18 cellular contexts compared by ENCODE assay signal in the genomic region with DNA sequence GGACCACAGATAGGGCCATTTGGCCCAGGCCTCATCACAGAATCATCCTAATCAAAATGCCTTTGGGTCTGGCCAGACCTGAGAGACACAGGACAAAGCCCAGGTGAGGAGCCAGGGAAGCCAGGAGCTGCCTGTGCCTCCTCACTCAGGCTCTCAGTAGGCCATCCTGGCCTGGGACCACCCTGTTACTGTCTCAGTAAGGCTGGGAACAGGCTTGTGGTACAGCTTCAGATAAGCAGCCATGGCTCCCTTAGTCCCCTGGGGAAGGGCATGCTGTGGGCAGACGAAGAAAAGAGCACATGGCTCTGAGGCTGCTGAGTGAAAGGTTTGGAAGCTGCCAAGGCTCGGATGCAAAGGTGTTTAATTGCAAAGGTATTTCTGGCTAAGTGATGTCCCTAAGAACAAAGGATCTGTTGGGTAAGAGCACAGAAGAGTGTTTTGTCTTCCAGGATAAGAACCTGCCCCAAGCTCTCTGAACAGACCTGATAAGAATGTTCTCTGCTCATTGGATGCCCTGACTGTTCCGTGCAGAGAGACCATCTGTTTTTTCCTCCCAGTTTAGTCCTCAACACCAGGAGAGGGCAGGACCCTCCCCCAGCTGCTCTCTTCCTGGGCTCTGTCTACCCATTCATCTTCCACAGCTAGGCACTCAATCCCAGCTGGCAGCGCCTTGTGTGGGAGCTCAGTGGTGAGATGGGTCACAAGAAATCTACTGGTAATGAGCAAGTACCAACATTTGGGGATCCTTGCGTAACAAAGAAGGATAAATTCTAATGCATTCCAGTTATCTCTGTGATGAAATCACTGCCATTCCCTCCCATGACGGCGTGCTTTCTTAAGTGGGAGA. TPM values are rescaled to one million over a fixed set of nuclear protein-coding genes. Genes with fewer than 3 reads are reported as not detected.
DNase-seq lines count a peak whose midpoint lies in the region; ATAC-seq and TF ChIP-seq lines count a peak whose summit lies in the region.
"Had no signal": no experiment of that assay in that cellular context is flagged by ENCODE, and none has a peak within 500 bp of the region (broad histone marks: within the 10 kb centered on the region; RNA-seq: fewer than 3 reads in every experiment).

No MANE protein-coding gene starts in this region.

- no peak for TF ChIP-seq CTCF in foreskin keratinocyte (conservative IDR thresholded peaks at IDR 0.05)
- TF ChIP-seq CTCF in psoas muscle (IDR thresholded peaks at IDR 0.05), result no peak

- no peaks in the 10 kb centered on the region for H3K9me3 ChIP-seq in psoas muscle
- H3K9me3 ChIP-seq: BLaER1, suprapubic skin had no signal

- intact Hi-C loops in psoas muscle (cut with DNase I), result loop anchor here in 1 of 2 donors (5.0 kb wide), 1 partner anchor 117 kb away; no protein-coding TSS in a partner anchor

- H3K4me1 ChIP-seq in foreskin keratinocyte (no peaks in the 10 kb centered on the region), psoas muscle (peaks cover 15% of the 10 kb centered on the region)
- H3K4me1 ChIP-seq: suprapubic skin had no signal

- DNase-seq in ELF-1 (ENCODE audit: low read depth, low spot score) (peak; percentile 59), OCI-M2 (lab: John Stamatoyannopoulos, UW; ENCODE audit: unreplicated experiment) (peak; percentile 31), foreskin keratinocyte (peak; percentile 35 to 64), psoas muscle (no peak), NCI-H748 (lab: John Stamatoyannopoulos, UW; ENCODE audit: unreplicated experiment) (no peak), iPS-NIHi7 (ENCODE audit: extremely low spot score) (no peak)
- DNase-seq: activated CD8-positive, alpha-beta T cell treated with anti-CD3 and anti-CD28 coated beads, Interleukin-2, amount 10 ng/mL, durations not matched to agents 7 days and 5 days; anterior cingulate cortex; DND-41; mesenchymal stem cell; NCI-H2081 treated with DMSO at 0.1 percent for 48 hours; occipital lobe had no signal

- H3K36me3 ChIP-seq in psoas muscle (ENCODE audit: insufficient read depth in 1 of 2, low read depth in 1 of 2), result peaks cover 0 to 88% of the 10 kb centered on the region in 2 donors

- H3K4me3 ChIP-seq in psoas muscle, result no peak overlapping the region
- H3K4me3 ChIP-seq: BLaER1, suprapubic skin had no signal

- H3K27me3 ChIP-seq in foreskin keratinocyte, result peaks cover 2% of the 10 kb centered on the region
- no peaks in the 10 kb centered on the region for H3K27me3 ChIP-seq in psoas muscle (ENCODE audit: insufficient read depth in 3 of 3, low read length in 2 of 3)
- H3K27me3 ChIP-seq: BLaER1, suprapubic skin had no signal

- H3K27ac ChIP-seq in foreskin keratinocyte (no peak overlapping the region), psoas muscle (peak overlapping the region; percentile 9)
- H3K27ac ChIP-seq: BLaER1, HL-60, suprapubic skin had no signal

- ATAC-seq in foreskin keratinocyte (no peak), psoas muscle (peak in 1 of 4 donors; percentile 39), GM21619 (IDR thresholded peaks at IDR 0.05; ENCODE audit: unreplicated experiment) (no peak), HG03469 (IDR thresholded peaks at IDR 0.05; ENCODE audit: unreplicated experiment) (no peak)
- ATAC-seq: activated CD8-positive, alpha-beta T cell treated with anti-CD3 and anti-CD28 coated beads, Interleukin-2, amount 10 ng/mL, durations not matched to agents 7 days and 5 days; activated T-helper 17 cell treated with anti-CD3 and anti-CD28 coated beads, Interleukin-2, amount 50 U/mL, for 72 hours had no signal

- 85 to 91% (median 90%) methylated on average over 7 of the region's 7 CpGs for WGBS in psoas muscle, 3 donors

RNA-seq across cellular contexts. Expression of gene ANGPTL2, which starts 17.7 kb away (rescaled TPM):
- total RNA-seq in foreskin keratinocyte, result 0.32 and 0.37 TPM in 2 replicates
- polyA plus RNA-seq in foreskin keratinocyte, result 0.36 and 0.38 TPM in 2 replicates
- 100 to 1,000 TPM in 1 of 4 donors, 10 to 100 TPM in 3; 12.6 to 208 (median 19.0) TPM for total RNA-seq in psoas muscle
- polyA plus RNA-seq in psoas muscle, result 10 to 100 TPM in 2 of 3 donors, 1 to 10 TPM in 1; 8.9 to 22.3 (median 11.2) TPM
- total RNA-seq: activated CD8-positive, alpha-beta T cell treated with anti-CD3 and anti-CD28 coated beads, Interleukin-2, amount 10 ng/mL, durations not matched to agents 7 days and 5 days; activated T-helper 17 cell treated with anti-CD3 and anti-CD28 coated beads, Interleukin-2, amount 50 U/mL, for 72 hours had no signal

Comparison
In these comparisons a context has a peak if more than half of its experiments do, and no peak if none do; other contexts are left out.
1. DNase-seq: peak in ELF-1 (single experiment), OCI-M2 (single experiment) and foreskin keratinocyte (2 of 2); none in psoas muscle (0 of 2), NCI-H748 (single experiment) and iPS-NIHi7 (single experiment).